In the genomic region with DNA sequence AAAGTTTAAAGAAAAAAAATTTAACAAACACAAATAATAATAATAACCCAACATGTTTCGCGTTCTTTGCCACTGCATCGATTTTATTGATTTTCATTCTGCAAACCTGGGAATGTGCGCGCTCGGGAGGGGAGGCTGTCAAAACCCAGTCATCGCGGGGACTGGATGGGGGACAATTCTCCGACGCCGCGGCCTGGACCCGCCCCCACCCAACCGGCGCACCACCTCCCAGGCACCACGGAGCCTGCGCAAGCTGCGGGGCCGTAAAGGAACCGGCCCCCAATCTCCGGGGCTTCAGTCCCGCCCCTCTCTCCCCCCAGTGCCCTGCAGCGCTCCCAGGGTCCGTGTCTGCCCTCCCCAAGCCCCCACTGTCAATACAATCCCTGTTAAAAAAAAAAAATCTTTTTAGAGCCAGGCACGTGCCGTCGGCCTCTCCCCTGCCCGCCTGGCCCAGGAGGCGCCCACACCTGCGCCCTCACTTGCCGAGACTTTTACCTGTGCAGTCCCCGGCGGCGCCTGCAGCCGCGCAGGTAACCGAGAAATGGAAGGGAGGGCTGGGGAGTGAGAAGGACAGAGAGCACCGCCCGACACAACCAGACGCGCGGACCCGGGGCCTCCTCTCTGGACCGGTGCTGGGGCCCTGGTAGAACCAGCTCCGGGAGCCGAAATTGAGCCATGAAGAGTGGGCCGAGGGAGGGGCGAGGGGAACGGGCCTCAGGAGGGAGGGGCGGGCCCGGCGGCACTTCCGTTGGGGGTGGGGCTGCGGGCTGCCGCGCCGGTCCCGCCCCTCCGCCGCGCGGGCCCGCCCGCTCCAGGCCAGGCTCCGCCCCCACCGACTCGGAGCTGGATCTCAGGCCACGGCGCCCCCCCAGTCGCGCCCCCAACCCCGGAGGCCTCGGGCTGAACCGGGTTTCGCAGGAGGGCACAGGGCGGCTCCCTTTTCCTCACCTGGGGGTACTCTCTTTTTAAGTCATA, we compare ENCODE assay signal across 1 cellular context.
A peak's percentile ranks its signal among the peaks of the same experiment; 100 is the strongest.
TF ChIP-seq lines count a peak whose summit lies in the region.

No MANE protein-coding gene starts in this region.

TF ChIP-seq in GM12878, 131 proteins besides CTCF, POLR2A, EP300 and RAD21:
- TF ChIP-seq, protein P1, sequence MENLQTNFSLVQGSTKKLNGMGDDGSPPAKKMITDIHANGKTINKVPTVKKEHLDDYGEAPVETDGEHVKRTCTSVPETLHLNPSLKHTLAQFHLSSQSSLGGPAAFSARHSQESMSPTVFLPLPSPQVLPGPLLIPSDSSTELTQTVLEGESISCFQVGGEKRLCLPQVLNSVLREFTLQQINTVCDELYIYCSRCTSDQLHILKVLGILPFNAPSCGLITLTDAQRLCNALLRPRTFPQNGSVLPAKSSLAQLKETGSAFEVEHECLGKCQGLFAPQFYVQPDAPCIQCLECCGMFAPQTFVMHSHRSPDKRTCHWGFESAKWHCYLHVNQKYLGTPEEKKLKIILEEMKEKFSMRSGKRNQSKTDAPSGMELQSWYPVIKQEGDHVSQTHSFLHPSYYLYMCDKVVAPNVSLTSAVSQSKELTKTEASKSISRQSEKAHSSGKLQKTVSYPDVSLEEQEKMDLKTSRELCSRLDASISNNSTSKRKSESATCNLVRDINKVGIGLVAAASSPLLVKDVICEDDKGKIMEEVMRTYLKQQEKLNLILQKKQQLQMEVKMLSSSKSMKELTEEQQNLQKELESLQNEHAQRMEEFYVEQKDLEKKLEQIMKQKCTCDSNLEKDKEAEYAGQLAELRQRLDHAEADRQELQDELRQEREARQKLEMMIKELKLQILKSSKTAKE (IDR thresholded peaks at IDR 0.05; ENCODE audit: low read depth, poor library complexity, severe bottlenecking) = no peak
- peak; percentile 36; the same call in 1 of the 2 replicates for TF ChIP-seq NRF1 (conservative IDR thresholded peaks at IDR 0.05; ENCODE audit: low read depth, low read length)
- no peak for TF ChIP-seq FOXM1 (IDR thresholded peaks at IDR 0.05; ENCODE audit: low read depth, low read length)
- no peak for TF ChIP-seq IKZF1 (conservative IDR thresholded peaks at IDR 0.05)
- TF ChIP-seq, protein P2, sequence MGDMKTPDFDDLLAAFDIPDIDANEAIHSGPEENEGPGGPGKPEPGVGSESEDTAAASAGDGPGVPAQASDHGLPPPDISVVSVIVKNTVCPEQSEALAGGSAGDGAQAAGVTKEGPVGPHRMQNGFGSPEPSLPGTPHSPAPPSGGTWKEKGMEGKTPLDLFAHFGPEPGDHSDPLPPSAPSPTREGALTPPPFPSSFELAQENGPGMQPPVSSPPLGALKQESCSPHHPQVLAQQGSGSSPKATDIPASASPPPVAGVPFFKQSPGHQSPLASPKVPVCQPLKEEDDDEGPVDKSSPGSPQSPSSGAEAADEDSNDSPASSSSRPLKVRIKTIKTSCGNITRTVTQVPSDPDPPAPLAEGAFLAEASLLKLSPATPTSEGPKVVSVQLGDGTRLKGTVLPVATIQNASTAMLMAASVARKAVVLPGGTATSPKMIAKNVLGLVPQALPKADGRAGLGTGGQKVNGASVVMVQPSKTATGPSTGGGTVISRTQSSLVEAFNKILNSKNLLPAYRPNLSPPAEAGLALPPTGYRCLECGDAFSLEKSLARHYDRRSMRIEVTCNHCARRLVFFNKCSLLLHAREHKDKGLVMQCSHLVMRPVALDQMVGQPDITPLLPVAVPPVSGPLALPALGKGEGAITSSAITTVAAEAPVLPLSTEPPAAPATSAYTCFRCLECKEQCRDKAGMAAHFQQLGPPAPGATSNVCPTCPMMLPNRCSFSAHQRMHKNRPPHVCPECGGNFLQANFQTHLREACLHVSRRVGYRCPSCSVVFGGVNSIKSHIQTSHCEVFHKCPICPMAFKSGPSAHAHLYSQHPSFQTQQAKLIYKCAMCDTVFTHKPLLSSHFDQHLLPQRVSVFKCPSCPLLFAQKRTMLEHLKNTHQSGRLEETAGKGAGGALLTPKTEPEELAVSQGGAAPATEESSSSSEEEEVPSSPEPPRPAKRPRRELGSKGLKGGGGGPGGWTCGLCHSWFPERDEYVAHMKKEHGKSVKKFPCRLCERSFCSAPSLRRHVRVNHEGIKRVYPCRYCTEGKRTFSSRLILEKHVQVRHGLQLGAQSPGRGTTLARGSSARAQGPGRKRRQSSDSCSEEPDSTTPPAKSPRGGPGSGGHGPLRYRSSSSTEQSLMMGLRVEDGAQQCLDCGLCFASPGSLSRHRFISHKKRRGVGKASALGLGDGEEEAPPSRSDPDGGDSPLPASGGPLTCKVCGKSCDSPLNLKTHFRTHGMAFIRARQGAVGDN (IDR thresholded peaks at IDR 0.05) = no peak
- no peak for TF ChIP-seq NFYA (IDR thresholded peaks at IDR 0.05; ENCODE audit: borderline replicate concordance, low read depth, low read length)
- TF ChIP-seq BRCA1 (IDR thresholded peaks at IDR 0.05; ENCODE audit: low read depth, low read length) = no peak
- no peak for TF ChIP-seq RAD51 (IDR thresholded peaks at IDR 0.05)
- TF ChIP-seq RB1 (IDR thresholded peaks at IDR 0.05; ENCODE audit: borderline replicate concordance) = no peak
- TF ChIP-seq ZNF274 (IDR thresholded peaks at IDR 0.05; ENCODE audit: insufficient read depth, insufficient read length) = no peak
- TF ChIP-seq SUPT20H (IDR thresholded peaks at IDR 0.05; ENCODE audit: borderline replicate concordance, control insufficient read depth, low read depth, low read length) = no peak
- peak; percentile 33 to 82; a peak in 3 of 4 replicates for TF ChIP-seq BHLHE40 (IDR thresholded peaks at IDR 0.05; ENCODE audit: borderline replicate concordance in 1 of 2, low read depth in 2 of 2, low read length in 1 of 2)
- TF ChIP-seq EZH2 (IDR thresholded peaks at IDR 0.05; ENCODE audit: borderline replicate concordance, control insufficient read depth, low read depth, low read length) = no peak
- TF ChIP-seq, protein P3, sequence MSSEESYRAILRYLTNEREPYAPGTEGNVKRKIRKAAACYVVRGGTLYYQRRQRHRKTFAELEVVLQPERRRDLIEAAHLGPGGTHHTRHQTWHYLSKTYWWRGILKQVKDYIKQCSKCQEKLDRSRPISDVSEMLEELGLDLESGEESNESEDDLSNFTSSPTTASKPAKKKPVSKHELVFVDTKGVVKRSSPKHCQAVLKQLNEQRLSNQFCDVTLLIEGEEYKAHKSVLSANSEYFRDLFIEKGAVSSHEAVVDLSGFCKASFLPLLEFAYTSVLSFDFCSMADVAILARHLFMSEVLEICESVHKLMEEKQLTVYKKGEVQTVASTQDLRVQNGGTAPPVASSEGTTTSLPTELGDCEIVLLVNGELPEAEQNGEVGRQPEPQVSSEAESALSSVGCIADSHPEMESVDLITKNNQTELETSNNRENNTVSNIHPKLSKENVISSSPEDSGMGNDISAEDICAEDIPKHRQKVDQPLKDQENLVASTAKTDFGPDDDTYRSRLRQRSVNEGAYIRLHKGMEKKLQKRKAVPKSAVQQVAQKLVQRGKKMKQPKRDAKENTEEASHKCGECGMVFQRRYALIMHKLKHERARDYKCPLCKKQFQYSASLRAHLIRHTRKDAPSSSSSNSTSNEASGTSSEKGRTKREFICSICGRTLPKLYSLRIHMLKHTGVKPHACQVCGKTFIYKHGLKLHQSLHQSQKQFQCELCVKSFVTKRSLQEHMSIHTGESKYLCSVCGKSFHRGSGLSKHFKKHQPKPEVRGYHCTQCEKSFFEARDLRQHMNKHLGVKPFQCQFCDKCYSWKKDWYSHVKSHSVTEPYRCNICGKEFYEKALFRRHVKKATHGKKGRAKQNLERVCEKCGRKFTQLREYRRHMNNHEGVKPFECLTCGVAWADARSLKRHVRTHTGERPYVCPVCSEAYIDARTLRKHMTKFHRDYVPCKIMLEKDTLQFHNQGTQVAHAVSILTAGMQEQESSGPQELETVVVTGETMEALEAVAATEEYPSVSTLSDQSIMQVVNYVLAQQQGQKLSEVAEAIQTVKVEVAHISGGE (CRISPR knock-in tag; IDR thresholded peaks at IDR 0.05) = no peak
- TF ChIP-seq NFXL1 (IDR thresholded peaks at IDR 0.05; ENCODE audit: borderline replicate concordance) = no peak
- TF ChIP-seq SMARCA5 (IDR thresholded peaks at IDR 0.05) = 0 out of 2 replicates have a peak, but pooled peaks have one; percentile 17
- 0 out of 2 replicates have a peak, but pooled peaks have one; percentile 36 for TF ChIP-seq CHD2 (IDR thresholded peaks at IDR 0.05; ENCODE audit: borderline replicate concordance, low read depth, low read length)
- no peak for TF ChIP-seq EED (IDR thresholded peaks at IDR 0.05; ENCODE audit: low read depth)
TF ChIP-seq in GM12878: peak in this region for 4.
